In genomic region chr5:57320552-57320951, GRCh38 we compare ENCODE assay signal across 1 cellular context.
TF ChIP-seq lines count a peak whose summit lies in the region.

No MANE protein-coding gene starts in this region.

TF ChIP-seq in IMR-90, 13 proteins besides CTCF, POLR2A, EP300 and RAD21 (continued from another document):
- TF ChIP-seq RCOR1 (IDR thresholded peaks at IDR 0.05; ENCODE audit: insufficient replicate concordance, low read length), result no peak
- no peak for TF ChIP-seq RFX5 (IDR thresholded peaks at IDR 0.05; ENCODE audit: low read depth, low read length)
- TF ChIP-seq MAZ (IDR thresholded peaks at IDR 0.05; ENCODE audit: borderline replicate concordance, low read depth, low read length), result no peak
- no peak for TF ChIP-seq FOS (IDR thresholded peaks at IDR 0.05; ENCODE audit: low read depth, low read length)
- TF ChIP-seq NFE2L2 (IDR thresholded peaks at IDR 0.05; ENCODE audit: low read depth, low read length), result no peak
- TF ChIP-seq, protein P1, sequence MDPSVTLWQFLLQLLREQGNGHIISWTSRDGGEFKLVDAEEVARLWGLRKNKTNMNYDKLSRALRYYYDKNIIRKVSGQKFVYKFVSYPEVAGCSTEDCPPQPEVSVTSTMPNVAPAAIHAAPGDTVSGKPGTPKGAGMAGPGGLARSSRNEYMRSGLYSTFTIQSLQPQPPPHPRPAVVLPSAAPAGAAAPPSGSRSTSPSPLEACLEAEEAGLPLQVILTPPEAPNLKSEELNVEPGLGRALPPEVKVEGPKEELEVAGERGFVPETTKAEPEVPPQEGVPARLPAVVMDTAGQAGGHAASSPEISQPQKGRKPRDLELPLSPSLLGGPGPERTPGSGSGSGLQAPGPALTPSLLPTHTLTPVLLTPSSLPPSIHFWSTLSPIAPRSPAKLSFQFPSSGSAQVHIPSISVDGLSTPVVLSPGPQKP (IDR thresholded peaks at IDR 0.05; ENCODE audit: borderline replicate concordance, low read depth, low read length), result no peak
TF ChIP-seq in IMR-90: peak in this region for 0.
